In genomic region chr5:148957591-148958202, GRCh38 we compare ENCODE assay signal across 9 cellular contexts.
DNase-seq lines count a peak whose midpoint lies in the region; ATAC-seq and TF ChIP-seq lines count a peak whose summit lies in the region.
"Had no signal": no experiment of that assay in that cellular context is flagged by ENCODE, and none has a peak within 500 bp of the region (broad histone marks: within the 10 kb centered on the region; RNA-seq: fewer than 3 reads in every experiment).

No MANE protein-coding gene starts in this region.

- H2AFZ ChIP-seq in PC-3 (ENCODE audit: low read length) (no peak overlapping the region), hepatocyte (no peak overlapping the region)

- H3K27ac ChIP-seq in PC-3 (ENCODE audit: low read length) (no peak overlapping the region), hepatocyte (no peak overlapping the region)

- no peaks in the 10 kb centered on the region for H3K79me2 ChIP-seq in PC-3 (ENCODE audit: low read length)
- H3K79me2 ChIP-seq in hepatocyte, result no peaks in the 10 kb centered on the region

- H3K27me3 ChIP-seq in PC-3 (ENCODE audit: low read length) (no peaks in the 10 kb centered on the region), hepatocyte (peaks cover 5% of the 10 kb centered on the region)

- DNase-seq in GDM1 (lab: John Stamatoyannopoulos, UW) (peak; percentile 46), HFF-Myc (ENCODE audit: extremely low read depth, low read depth) (no peak), PC-3 (peak; percentile 86), hepatocyte (ENCODE audit: low spot score) (peak; percentile 50), posterior vena cava (ENCODE audit: low spot score) (no peak), epidermal melanocyte (ENCODE audit: insufficient read length, low spot score) (no peak)
- peak; percentile 66 for DNase-seq in activated naive CD4-positive, alpha-beta T cell treated with anti-CD3 and anti-CD28 coated beads for 36 hours
- DNase-seq in stimulated activated CD4-positive, alpha-beta T cell treated with anti-CD3 and anti-CD28 coated beads, Interleukin-4, amount 100 ng/mL, for 4 hours, result peak; percentile 3 to 28

- H3K4me1 ChIP-seq in PC-3 (ENCODE audit: insufficient read depth, low read length), result peaks cover 49% of the 10 kb centered on the region
- no peaks in the 10 kb centered on the region for H3K4me1 ChIP-seq in hepatocyte (ENCODE audit: insufficient read depth)

- H3F3A ChIP-seq in PC-3 (ENCODE audit: low read length, unreplicated experiment), result peaks cover 8% of the 10 kb centered on the region

- H4K20me1 ChIP-seq in PC-3 (ENCODE audit: low read length) (no peaks in the 10 kb centered on the region), hepatocyte (ENCODE audit: insufficient read depth, poor library complexity, severe bottlenecking) (no peaks in the 10 kb centered on the region)

- BruUV-seq in PC-3 (replicated peaks; lab: Mats Ljungman, UMichigan), result no TSS peak

- H3K27ac Mint-ChIP-seq in activated naive CD4-positive, alpha-beta T cell treated with anti-CD3 and anti-CD28 coated beads for 36 hours, result no peak overlapping the region
- H3K27ac Mint-ChIP-seq: activated naive CD4-positive, alpha-beta T cell treated with anti-CD3 and anti-CD28 coated beads, Interleukin-2, amount 50 U/mL, for 24 hours had no signal

- intact Hi-C loops in PC-3 (cut with micrococcal nuclease) (loop anchor here (1.0 kb wide), 3 partner anchors 41 to 216 kb away; no protein-coding TSS in a partner anchor), posterior vena cava (cut with DNase I) (no loop called here)
- intact Hi-C loops in activated naive CD4-positive, alpha-beta T cell treated with anti-CD3 and anti-CD28 coated beads for 36 hours (cut with micrococcal nuclease), result loop anchor here (1.0 to 5.0 kb wide), 7 partner anchors 40 to 515 kb away; no protein-coding TSS in a partner anchor

- H3K36me3 ChIP-seq in PC-3 (ENCODE audit: low read depth, low read length), result no peaks in the 10 kb centered on the region
- no peaks in the 10 kb centered on the region for H3K36me3 ChIP-seq in hepatocyte (replicated peaks; ENCODE audit: insufficient read depth, low read depth)

- H3K27me3 Mint-ChIP-seq in activated naive CD4-positive, alpha-beta T cell treated with anti-CD3 and anti-CD28 coated beads for 36 hours (ENCODE audit: low read depth), result no peaks in the 10 kb centered on the region

- CTCF ChIA-PET in PC-3 (lab: Charles Lee), result interaction anchor here (0.6 to 2.8 kb wide), 27 partner anchors 12 to 1252 kb away, joined by 3 to 31 read pairs (median 7); partner anchors contain the start of gene ADRB2
- CTCF ChIA-PET in activated naive CD4-positive, alpha-beta T cell treated with anti-CD3 and anti-CD28 coated beads for 36 hours (lab: Charles Lee), result interaction anchor here (0.6 to 11.6 kb wide), 37 partner anchors 10 to 778 kb away, joined by 3 to 227 read pairs (median 4); partner anchors contain the start of gene ADRB2

- H3K9me3 ChIP-seq in PC-3 (ENCODE audit: low read length) (no peaks in the 10 kb centered on the region), hepatocyte (ENCODE audit: low read depth) (no peaks in the 10 kb centered on the region)

- H3K4me3 Mint-ChIP-seq in activated naive CD4-positive, alpha-beta T cell treated with anti-CD3 and anti-CD28 coated beads for 36 hours, result no peak overlapping the region
- H3K4me3 Mint-ChIP-seq: activated naive CD4-positive, alpha-beta T cell treated with anti-CD3 and anti-CD28 coated beads, Interleukin-2, amount 50 U/mL, for 24 hours had no signal

- ATAC-seq in PC-3, result no peak

- 14% methylated on average over 3 of the region's 3 CpGs for WGBS in hepatocyte (ENCODE audit: low lambda C conversion rate, missing lambda C conversion rate)

- no peaks in the 10 kb centered on the region for H3K36me3 Mint-ChIP-seq in activated naive CD4-positive, alpha-beta T cell treated with anti-CD3 and anti-CD28 coated beads for 36 hours (ENCODE audit: low read depth)
- H3K36me3 Mint-ChIP-seq: activated naive CD4-positive, alpha-beta T cell treated with anti-CD3 and anti-CD28 coated beads, Interleukin-2, amount 50 U/mL, for 24 hours had no signal

- H3K9me2 ChIP-seq in PC-3 (replicated peaks; ENCODE audit: low read length) (no peaks in the 10 kb centered on the region), hepatocyte (replicated peaks; ENCODE audit: insufficient read depth) (no peaks in the 10 kb centered on the region)

- no peak overlapping the region for H3K4me2 ChIP-seq in PC-3 (ENCODE audit: low read length)
- H3K4me2 ChIP-seq in hepatocyte, result no peak overlapping the region

- POLR2A ChIA-PET in PC-3 (lab: Charles Lee; ENCODE audit: unreplicated experiment), result interaction anchor here (0.6 to 1.0 kb wide), 4 partner anchors 47 to 169 kb away, joined by 3 to 9 read pairs (median 4); partner anchors contain the start of gene ADRB2

- H3K4me3 ChIP-seq in HFF-Myc (replicated peaks; ENCODE audit: low read depth, low read length) (no peak overlapping the region), PC-3 (ENCODE audit: low read length) (no peak overlapping the region), hepatocyte (no peak overlapping the region)

- TF ChIP-seq CTCF in HFF-Myc (IDR thresholded peaks at IDR 0.05; ENCODE audit: low read depth, low read length, missing control alignments), result peak; percentile 87
- peak; percentile 100 for TF ChIP-seq CTCF in PC-3 (conservative IDR thresholded peaks at IDR 0.05; ENCODE audit: low read depth, low read length)
- peak; percentile 66 for TF ChIP-seq CTCF in hepatocyte (IDR thresholded peaks at IDR 0.05; ENCODE audit: poor library complexity)

- H3K9me3 Mint-ChIP-seq in activated naive CD4-positive, alpha-beta T cell treated with anti-CD3 and anti-CD28 coated beads for 36 hours, result no peaks in the 10 kb centered on the region
- H3K9me3 Mint-ChIP-seq: activated naive CD4-positive, alpha-beta T cell treated with anti-CD3 and anti-CD28 coated beads, Interleukin-2, amount 50 U/mL, for 24 hours had no signal

- H3K4me1 Mint-ChIP-seq in activated naive CD4-positive, alpha-beta T cell treated with anti-CD3 and anti-CD28 coated beads for 36 hours (ENCODE audit: low read depth), result no peaks in the 10 kb centered on the region
- H3K4me1 Mint-ChIP-seq: activated naive CD4-positive, alpha-beta T cell treated with anti-CD3 and anti-CD28 coated beads, Interleukin-2, amount 50 U/mL, for 24 hours had no signal

- H3K9ac ChIP-seq in PC-3 (ENCODE audit: low read length), result no peak overlapping the region

Comparison
In these comparisons a context has a peak if more than half of its experiments do, and no peak if none do; other contexts are left out.
1. DNase-seq: peak in GDM1 (single experiment), PC-3 (single experiment), activated naive CD4-positive, alpha-beta T cell treated with anti-CD3 and anti-CD28 coated beads for 36 hours (single experiment), hepatocyte (single experiment) and stimulated activated CD4-positive, alpha-beta T cell treated with anti-CD3 and anti-CD28 coated beads, Interleukin-4, amount 100 ng/mL, for 4 hours (2 of 2); none in HFF-Myc (single experiment), posterior vena cava (single experiment) and epidermal melanocyte (single experiment).
2. intact Hi-C loops: an anchor here in PC-3 (1.0 kb wide) and activated naive CD4-positive, alpha-beta T cell treated with anti-CD3 and anti-CD28 coated beads for 36 hours (1.0 to 5.0 kb wide); none called in posterior vena cava.
3. Peak in every context shown above with its lines, with median percentiles within 50 percentile points of each other: CTCF ChIP-seq.